17 cellular contexts compared by ENCODE assay signal in the genomic region with DNA sequence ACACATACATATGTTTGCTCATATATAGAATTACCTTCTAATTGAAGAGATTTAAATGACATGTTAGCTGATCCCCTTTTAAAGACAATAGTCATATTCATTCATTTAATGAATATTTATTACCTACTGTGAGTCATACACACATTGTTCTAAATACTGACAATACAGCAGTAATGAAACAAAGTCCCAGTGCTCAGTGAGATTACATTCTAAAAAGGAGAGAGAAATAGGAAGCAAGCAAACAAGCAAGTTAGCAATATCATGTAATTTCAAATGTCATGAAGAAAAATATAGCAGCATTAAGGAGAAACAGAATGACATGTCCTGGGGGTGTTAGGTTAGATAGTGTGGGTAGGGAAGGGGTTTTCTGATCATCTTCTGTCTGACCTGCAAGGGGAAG.
DNase-seq lines count a peak whose midpoint lies in the region; ATAC-seq, FAIRE-seq and TF ChIP-seq lines count a peak whose summit lies in the region.
"Had no signal": no experiment of that assay in that cellular context is flagged by ENCODE, and none has a peak within 500 bp of the region (broad histone marks: within the 10 kb centered on the region; RNA-seq: fewer than 3 reads in every experiment).

No MANE protein-coding gene starts in this region.

- TF ChIP-seq CTCF in K562 (IDR thresholded peaks at IDR 0.05 in 2 of 3, conservative IDR thresholded peaks at IDR 0.05 in 1 of 3; ENCODE audit: insufficient read depth in 2 of 3, low read depth in 1 of 3, low read length in 3 of 3), result no peak

- POLR2A ChIA-PET in K562 (lab: Yijun Ruan, JAX), result no interaction called here

- FAIRE-seq in K562 (lab: Jason Lieb, UNC) (peak; percentile 29), frontal cortex (lab: Jason Lieb, UNC) (peak; percentile 84)
- FAIRE-seq: GM12891, H1 had no signal

- no peak overlapping the region for H2AFZ ChIP-seq in K562 (ENCODE audit: low read depth, low read length)

- TF ChIP-seq POLR2A in K562 (conservative IDR thresholded peaks at IDR 0.05), result no peak

- BruUV-seq in K562 (replicated peaks; lab: Mats Ljungman, UMichigan), result no TSS peak

- intact Hi-C loops in K562 (cut with micrococcal nuclease), result loop anchor here (10.0 kb wide), 1 partner anchor 1707 kb away; no protein-coding TSS in a partner anchor

- ATAC-seq in K562, result no peak
- ATAC-seq in HG03571 (IDR thresholded peaks at IDR 0.05; ENCODE audit: unreplicated experiment), result no peak
- ATAC-seq: CD8-positive, alpha-beta T cell had no signal

- H3K27ac ChIP-seq in K562 (ENCODE audit: extremely low read depth, low read depth, low read length) (no peak overlapping the region), temporal lobe (ENCODE audit: low read depth, low read length) (peak overlapping the region; percentile 94)
- H3K27ac ChIP-seq: BLaER1 treated with 17β-estradiol and CSF1 and Interleukin-3, amounts not matched to agents 10 nM and 100 nM had no signal

- H3K9me3 ChIP-seq in K562 (replicated peaks; ENCODE audit: control insufficient read depth, insufficient read depth, low read depth, low read length), result no peaks in the 10 kb centered on the region
- H3K9me3 ChIP-seq: BLaER1 treated with 17β-estradiol and CSF1 and Interleukin-3, amounts not matched to agents 10 nM and 100 nM had no signal

- no peak for TF ChIP-seq EP300 in K562 (IDR thresholded peaks at IDR 0.05; ENCODE audit: low read length)

- no peaks in the 10 kb centered on the region for H4K20me1 ChIP-seq in K562 (replicated peaks; ENCODE audit: control insufficient read depth, insufficient read depth, low read length)
- H4K20me1 ChIP-seq: BLaER1 treated with 17β-estradiol and CSF1 and Interleukin-3, amounts not matched to agents 10 nM and 100 nM had no signal

- in situ Hi-C loops in K562 (cut with MboI), result loop anchor here (10.0 kb wide), 1 partner anchor 427 kb away; no protein-coding TSS in a partner anchor

- no peaks in the 10 kb centered on the region for H3K36me3 ChIP-seq in K562 (ENCODE audit: control insufficient read depth, insufficient read depth, low read length)
- H3K36me3 ChIP-seq: BLaER1 treated with 17β-estradiol and CSF1 and Interleukin-3, amounts not matched to agents 10 nM and 100 nM had no signal

- H3K79me2 ChIP-seq in K562 (ENCODE audit: control insufficient read depth, insufficient read depth, low read length), result no peaks in the 10 kb centered on the region

- no peak overlapping the region for H3K4me2 ChIP-seq in K562 (ENCODE audit: insufficient read depth, low read length)
- H3K4me2 ChIP-seq: BLaER1 treated with 17β-estradiol and CSF1 and Interleukin-3, amounts not matched to agents 10 nM and 100 nM had no signal

- no peak for TF ChIP-seq RAD21 in K562 (CRISPR knock-in tag; conservative IDR thresholded peaks at IDR 0.05 in 1 of 2, IDR thresholded peaks at IDR 0.05 in 1 of 2)

- H3K9ac ChIP-seq in K562 (ENCODE audit: insufficient read depth in 1 of 2, low read depth in 2 of 2, low read length in 2 of 2), result no peak overlapping the region
- H3K9ac ChIP-seq: BLaER1 treated with 17β-estradiol and CSF1 and Interleukin-3, amounts not matched to agents 10 nM and 100 nM had no signal

- no peaks in the 10 kb centered on the region for H3K9me1 ChIP-seq in K562 (ENCODE audit: control insufficient read depth, insufficient read depth, low read length)

- CTCF ChIA-PET in K562 (lab: Yijun Ruan, JAX; ENCODE audit: low intra/inter-chr PET ratio), result no interaction called here

- no peak for DNase-seq in K562 (ENCODE audit: extremely low read depth in 1 of 4, low spot score in 3 of 4)
- DNase-seq in frontal cortex (ENCODE audit: low spot score in 2 of 2), result no peak
- peak; percentile 47 for DNase-seq in midbrain (lab: John Stamatoyannopoulos, UW)
- no peak for DNase-seq in COLO829 (ENCODE audit: low spot score)
- no peak for DNase-seq in GDM1 (lab: John Stamatoyannopoulos, UW)
- DNase-seq: CD8-positive, alpha-beta T cell; COR-L47; DMS 273 treated with DMSO at 0.1 percent for 48 hours; DMS53; DND-41; EL; H9 had no signal

- no peaks in the 10 kb centered on the region for H3K27me3 ChIP-seq in K562 (ENCODE audit: control insufficient read depth in 2 of 2, insufficient read depth in 2 of 2, low read length in 2 of 2)
- H3K27me3 ChIP-seq: BLaER1 treated with 17β-estradiol and CSF1 and Interleukin-3, amounts not matched to agents 10 nM and 100 nM had no signal

- no peak overlapping the region for H3K4me3 ChIP-seq in K562
- H3K4me3 ChIP-seq: BLaER1 treated with 17β-estradiol and CSF1 and Interleukin-3, amounts not matched to agents 10 nM and 100 nM had no signal

- H3K4me1 ChIP-seq in K562 (replicated peaks in 1 of 2; ENCODE audit: control insufficient read depth in 2 of 2, insufficient read depth in 2 of 2, low read length in 2 of 2), result 0 out of 5 replicates have a peak, but pooled peaks cover 0 to 3% of the 10 kb centered on the region in 2 experiments
- H3K4me1 ChIP-seq: BLaER1 treated with 17β-estradiol and CSF1 and Interleukin-3, amounts not matched to agents 10 nM and 100 nM had no signal

TF ChIP-seq in K562, 482 proteins besides CTCF, POLR2A, EP300 and RAD21:
- TF ChIP-seq IFI16 (CRISPR knock-in tag; IDR thresholded peaks at IDR 0.05), result no peak
- TF ChIP-seq BDP1 (IDR thresholded peaks at IDR 0.05; ENCODE audit: insufficient read depth, insufficient read length), result no peak
- no peak for TF ChIP-seq NONO (IDR thresholded peaks at IDR 0.05; ENCODE audit: low read depth in 2 of 2, low read length in 1 of 2)
- TF ChIP-seq, protein P1, sequence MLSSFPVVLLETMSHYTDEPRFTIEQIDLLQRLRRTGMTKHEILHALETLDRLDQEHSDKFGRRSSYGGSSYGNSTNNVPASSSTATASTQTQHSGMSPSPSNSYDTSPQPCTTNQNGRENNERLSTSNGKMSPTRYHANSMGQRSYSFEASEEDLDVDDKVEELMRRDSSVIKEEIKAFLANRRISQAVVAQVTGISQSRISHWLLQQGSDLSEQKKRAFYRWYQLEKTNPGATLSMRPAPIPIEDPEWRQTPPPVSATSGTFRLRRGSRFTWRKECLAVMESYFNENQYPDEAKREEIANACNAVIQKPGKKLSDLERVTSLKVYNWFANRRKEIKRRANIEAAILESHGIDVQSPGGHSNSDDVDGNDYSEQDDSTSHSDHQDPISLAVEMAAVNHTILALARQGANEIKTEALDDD (IDR thresholded peaks at IDR 0.05), result no peak
- TF ChIP-seq ZNF212 (CRISPR knock-in tag; IDR thresholded peaks at IDR 0.05), result no peak
- no peak for TF ChIP-seq DIDO1 (tag; IDR thresholded peaks at IDR 0.05; ENCODE audit: low read depth)
- TF ChIP-seq ZNF512 (tag; IDR thresholded peaks at IDR 0.05), result no peak
- no peak for TF ChIP-seq ZNF165 (CRISPR knock-in tag; IDR thresholded peaks at IDR 0.05; ENCODE audit: borderline replicate concordance)
- TF ChIP-seq ZNF696 (CRISPR knock-in tag; conservative IDR thresholded peaks at IDR 0.05), result no peak
- no peak for TF ChIP-seq ZNF780A (CRISPR knock-in tag; IDR thresholded peaks at IDR 0.05)
- TF ChIP-seq ARID3B (CRISPR knock-in tag; IDR thresholded peaks at IDR 0.05; ENCODE audit: borderline replicate concordance), result no peak
- TF ChIP-seq POLR3A (IDR thresholded peaks at IDR 0.05; ENCODE audit: borderline replicate concordance, extremely low read depth, insufficient read depth, insufficient read length), result no peak
